14 cellular contexts compared by ENCODE assay signal in the genomic region with DNA sequence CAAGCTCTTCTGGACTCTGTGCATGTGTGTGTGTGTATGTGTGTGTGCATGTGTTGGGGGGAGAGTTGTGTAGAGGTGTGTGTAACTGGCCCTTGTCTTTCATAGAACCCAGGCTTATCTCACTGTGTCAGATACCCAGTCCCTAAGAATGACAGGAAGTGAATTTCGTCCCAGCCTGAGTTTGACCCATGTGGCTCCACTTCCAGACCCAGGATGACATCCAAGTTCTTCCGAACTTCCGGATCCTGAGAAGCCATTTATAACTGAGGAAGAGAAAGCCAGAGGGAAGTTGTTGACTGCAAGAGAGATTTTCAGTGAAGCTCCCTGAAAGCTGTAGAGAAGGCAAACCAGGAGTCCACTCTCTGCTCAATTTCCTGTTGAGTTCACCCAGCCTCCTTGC. TPM values are rescaled to one million over a fixed set of nuclear protein-coding genes. Genes with fewer than 3 reads are reported as not detected.
DNase-seq lines count a peak whose midpoint lies in the region; ATAC-seq, FAIRE-seq and TF ChIP-seq lines count a peak whose summit lies in the region.
"Had no signal": no experiment of that assay in that cellular context is flagged by ENCODE, and none has a peak within 500 bp of the region (broad histone marks: within the 10 kb centered on the region; RNA-seq: fewer than 3 reads in every experiment).

No MANE protein-coding gene starts in this region.

- POLR2A ChIA-PET in HepG2 (lab: Yijun Ruan, JAX) (no interaction called here), OCI-LY7 (lab: Charles Lee) (interaction anchor here (0.6 to 1.5 kb wide), 6 partner anchors 16 to 235 kb away, joined by 3 to 8 read pairs (median 3); a partner anchor contains a TSS)

- H3K4me2 ChIP-seq in HepG2 (ENCODE audit: low read depth, low read length) = no peak overlapping the region
- peak overlapping the region; percentile 63 for H3K4me2 ChIP-seq in OCI-LY7 (ENCODE audit: low read length)

- TF ChIP-seq EP300 in HepG2 (IDR thresholded peaks at IDR 0.05; ENCODE audit: low read depth in 2 of 2, low read length in 2 of 2) (no peak), HepG2 (CRISPR knock-in tag; IDR thresholded peaks at IDR 0.05; ENCODE audit: borderline replicate concordance) (no peak)

- H3K9ac ChIP-seq in liver (ENCODE audit: low read depth in 1 of 2, low read length in 2 of 2) (no peak overlapping the region), HepG2 (ENCODE audit: insufficient read depth, low read depth, low read length) (no peak overlapping the region)

- no peak overlapping the region for H3K27ac ChIP-seq in liver (ENCODE audit: low read depth in 1 of 2, low read length in 2 of 2)
- H3K27ac ChIP-seq in HepG2 (ENCODE audit: extremely low read length, insufficient read depth, low read length) = no peak overlapping the region
- H3K27ac ChIP-seq in OCI-LY7 (ENCODE audit: low read depth, low read length, poor library complexity, severe bottlenecking) = no peak overlapping the region
- H3K27ac ChIP-seq in spleen = no peak overlapping the region

- in situ Hi-C loops in HepG2 (cut with HindIII; ENCODE audit: extremely low pct_ligation_motif_present, low pct_unique_long_range_greater_than_20kb) = no loop called here

- no TSS peak for BruUV-seq in HepG2 (replicated peaks; lab: Mats Ljungman, UMichigan)
- BruUV-seq in OCI-LY7 (replicated peaks; lab: Mats Ljungman, UMichigan) = no TSS peak

- no peaks in the 10 kb centered on the region for H4K20me1 ChIP-seq in HepG2 (ENCODE audit: insufficient read depth, low read length)
- no peaks in the 10 kb centered on the region for H4K20me1 ChIP-seq in OCI-LY7 (ENCODE audit: insufficient read depth, low read length)

- CTCF ChIA-PET in HepG2 (lab: Yijun Ruan, JAX; ENCODE audit: low intra/inter-chr PET ratio, low total read pairs) = no interaction called here
- CTCF ChIA-PET in OCI-LY7 (lab: Charles Lee; ENCODE audit: unreplicated experiment) = interaction anchor here (0.7 to 1.1 kb wide), 2 partner anchors 9 to 174 kb away, joined by 3 to 4 read pairs; no protein-coding TSS in a partner anchor

- H2AFZ ChIP-seq in HepG2 (ENCODE audit: low read length) (no peak overlapping the region), OCI-LY7 (ENCODE audit: low read length) (peak overlapping the region; percentile 62; the same call in 1 of the 2 replicates)

- no peaks in the 10 kb centered on the region for H3K79me2 ChIP-seq in HepG2 (ENCODE audit: insufficient read depth, low read length)
- no peaks in the 10 kb centered on the region for H3K79me2 ChIP-seq in OCI-LY7 (ENCODE audit: insufficient read depth, low read depth, low read length)

- H3K4me3 ChIP-seq in liver (ENCODE audit: low read depth in 1 of 3, low read length in 3 of 3) (no peak overlapping the region), HepG2 (replicated peaks in 1 of 3; ENCODE audit: insufficient read depth in 1 of 3, low read depth in 2 of 3, low read length in 3 of 3) (no peak overlapping the region), OCI-LY7 (ENCODE audit: low read depth, low read length, poor library complexity, severe bottlenecking) (no peak overlapping the region), spleen (no peak overlapping the region)

- H3K4me1 ChIP-seq in liver (ENCODE audit: control insufficient read depth in 4 of 4, insufficient read depth in 4 of 4, low read length in 3 of 4) (peaks cover 0 to 9% (median 4%) of the 10 kb centered on the region in 4 donors), HepG2 (ENCODE audit: insufficient read depth, low read length) (peaks cover 23% of the 10 kb centered on the region), OCI-LY7 (ENCODE audit: insufficient read depth, low read length, poor library complexity, severe bottlenecking) (peaks cover 52% of the 10 kb centered on the region), spleen (peaks cover 27 to 75% (median 47%) of the 10 kb centered on the region in 6 donors)

- H3K9me2 ChIP-seq in OCI-LY7 (ENCODE audit: insufficient read depth, low read length) = no peaks in the 10 kb centered on the region

- H3K9me3 ChIP-seq in liver (ENCODE audit: control insufficient read depth in 4 of 4, low read length in 3 of 4) (no peaks in the 10 kb centered on the region), HepG2 (ENCODE audit: low read length) (no peaks in the 10 kb centered on the region), OCI-LY7 (ENCODE audit: low read length) (peaks cover 8% of the 10 kb centered on the region; the same call in 1 of the 2 replicates), spleen (peaks cover 0 to 9% (median 0%) of the 10 kb centered on the region in 8 donors)

- FAIRE-seq in HepG2 (lab: Jason Lieb, UNC) = no peak
- FAIRE-seq: G401.6 had no signal

- TF ChIP-seq RAD21 in liver (IDR thresholded peaks at IDR 0.05) (no peak), HepG2 (CRISPR knock-in tag; IDR thresholded peaks at IDR 0.05) (no peak)

- no peak for TF ChIP-seq POLR2A in HepG2 (IDR thresholded peaks at IDR 0.05; ENCODE audit: insufficient read depth in 1 of 2, low read depth in 2 of 2, low read length in 2 of 2)
- no peak for TF ChIP-seq POLR2A in spleen (IDR thresholded peaks at IDR 0.05)

- H3K36me3 ChIP-seq in liver (ENCODE audit: control insufficient read depth in 4 of 4, insufficient read depth in 3 of 4, low read depth in 1 of 4, low read length in 3 of 4) (no peaks in the 10 kb centered on the region), HepG2 (replicated peaks in 1 of 2; ENCODE audit: control insufficient read depth in 1 of 2, insufficient read depth in 2 of 2, low read length in 2 of 2) (no peaks in the 10 kb centered on the region), OCI-LY7 (ENCODE audit: insufficient read depth, low read length) (no peaks in the 10 kb centered on the region; the same call in 1 of the 2 replicates), spleen (no peaks in the 10 kb centered on the region)

- 69% methylated on average over 3 of the region's 3 CpGs for WGBS in liver
- WGBS in HepG2 (ENCODE audit: low lambda C conversion rate) = 67% methylated on average over 3 of the region's 3 CpGs
- WGBS in spleen, 5 donors = 20 to 37% (median 33%) methylated on average over 2 to 3 of the region's 3 CpGs

- TF ChIP-seq CTCF in liver (IDR thresholded peaks at IDR 0.05; ENCODE audit: low read depth, low read length, missing input control) (no peak), HepG2 (CRISPR knock-in tag; IDR thresholded peaks at IDR 0.05) (no peak), OCI-LY7 (conservative IDR thresholded peaks at IDR 0.05; ENCODE audit: low read length) (no peak), spleen (IDR thresholded peaks at IDR 0.05 in 8 of 11, conservative IDR thresholded peaks at IDR 0.05 in 3 of 11) (no peak)

- no peak for DNase-seq in HepG2 (ENCODE audit: low spot score)
- no peak for DNase-seq in OCI-LY7 (ENCODE audit: low spot score)
- peak; percentile 3 for DNase-seq in ecto neural progenitor cell (ENCODE audit: low spot score)
- no peak for DNase-seq in spleen
- DNase-seq in NCI-H510A treated with DMSO at 0.1 percent for 48 hours (lab: John Stamatoyannopoulos, UW) = no peak
- DNase-seq in T-helper 1 cell = no peak
- no peak for DNase-seq in GF-D8 (lab: John Stamatoyannopoulos, UW)
- DNase-seq: H9, NCI-H1048, NCI-H345, SIG-M5 had no signal

- H3K27me3 ChIP-seq in liver (ENCODE audit: control insufficient read depth in 4 of 4, insufficient read depth in 4 of 4, low read length in 3 of 4) (no peaks in the 10 kb centered on the region), HepG2 (ENCODE audit: control insufficient read depth in 1 of 2, insufficient read depth in 2 of 2, low read length in 2 of 2) (peaks cover 1 to 33% of the 10 kb centered on the region in 2 experiments; a peak in 4 of 5 replicates), spleen (replicated peaks in 1 of 7) (peaks cover 0 to 22% (median 10%) of the 10 kb centered on the region in 7 donors)

- intact Hi-C loops in HepG2 (cut with micrococcal nuclease; ENCODE audit: unreplicated experiment) (no loop called here), OCI-LY7 (cut with micrococcal nuclease; ENCODE audit: unreplicated experiment) (loop anchor here (1.0 to 5.0 kb wide), 5 partner anchors 54 to 245 kb away; a partner anchor contains a TSS), spleen (cut with DNase I; ENCODE audit: low total_unique reads) (no loop called here)

- ATAC-seq in HepG2 = no peak

RNA-seq across cellular contexts. Expression of a gene that starts 53.2 kb away (rescaled TPM):
- under 1 TPM; 0.05 to 0.17 TPM for total RNA-seq in liver
- polyA plus RNA-seq in liver = under 1 TPM in 1 of 2 donors, not detected in 1; 0.16 TPM
- total RNA-seq in HepG2 (2016; rRNA removed; fragmentation: Illumina TruSeq; extraction: Trizol) = 0.07 TPM in 1 of 2 replicates, not detected in the other
- not detected in 2 replicates for total RNA-seq in HepG2 (2016; cell fraction: cytosol; rRNA removed; fragmentation: Illumina TruSeq; extraction: Trizol; ENCODE audit: low read depth)
- total RNA-seq in HepG2 (2016; cell fraction: insoluble cytoplasmic fraction; rRNA removed; fragmentation: Illumina TruSeq; extraction: Trizol) = not detected in 2 replicates
- total RNA-seq in HepG2 (2016; cell fraction: membrane; rRNA removed; fragmentation: Illumina TruSeq; extraction: Trizol) = not detected in 2 replicates
- not detected in 2 replicates for total RNA-seq in HepG2 (2016; cell fraction: nucleus; rRNA removed; fragmentation: Illumina TruSeq; extraction: Trizol)
- not detected in 2 replicates for polyA plus RNA-seq in HepG2 (2011; rRNA removed)
- not detected in 2 replicates for polyA plus RNA-seq in HepG2 (2011; cell fraction: cytosol; rRNA removed)
- not detected in 2 replicates for polyA plus RNA-seq in HepG2 (2011; cell fraction: nucleus; rRNA removed)
- polyA plus RNA-seq in HepG2 (2012) = not detected in 2 replicates
- not detected in 2 replicates for polyA plus RNA-seq in HepG2 (2016; cell fraction: cytosol; fragmentation: Illumina TruSeq; extraction: Trizol; ENCODE audit: low read depth)
- polyA plus RNA-seq in HepG2 (2016; cell fraction: insoluble cytoplasmic fraction; fragmentation: Illumina TruSeq; extraction: Trizol; ENCODE audit: low read depth) = not detected in 2 replicates
- polyA plus RNA-seq in HepG2 (2016; cell fraction: membrane; fragmentation: Illumina TruSeq; extraction: Trizol; ENCODE audit: low read depth) = not detected in 2 replicates
- polyA plus RNA-seq in HepG2 (2016; cell fraction: nucleus; fragmentation: Illumina TruSeq; extraction: Trizol; ENCODE audit: insufficient read depth, low read depth) = not detected in 2 replicates
- 0.07 TPM in 1 of 2 replicates, not detected in the other for polyA minus RNA-seq in HepG2 (2011; rRNA and poly(A)+ RNA removed; ENCODE audit: low replicate concordance)
- polyA minus RNA-seq in HepG2 (2011; cell fraction: cytosol; rRNA and poly(A)+ RNA removed) = not detected in 2 replicates
- not detected in 2 replicates for polyA minus RNA-seq in HepG2 (2011; cell fraction: nucleus; rRNA and poly(A)+ RNA removed)
- 1.1 and 2.0 TPM in 2 replicates for total RNA-seq in OCI-LY7 (2014; rRNA removed; shearing (Covaris generic))
- 1.3 and 1.4 TPM in 2 replicates for total RNA-seq in OCI-LY7 (2022)
- 1 to 10 TPM; 1.5 to 4.8 (median 3.0) TPM for total RNA-seq in spleen
- polyA plus RNA-seq in spleen = under 1 TPM; 0.47 to 0.83 (median 0.50) TPM
- total RNA-seq: RPMI7951 had no signal
